Comparison of ENCODE assay signal across 11 cellular contexts in genomic region chr1:197692965-197693364, GRCh38.
DNase-seq lines count a peak whose midpoint lies in the region; ATAC-seq lines count a peak whose summit lies in the region.
"Had no signal": no experiment of that assay in that cellular context is flagged by ENCODE, and none has a peak within 500 bp of the region (broad histone marks: within the 10 kb centered on the region; RNA-seq: fewer than 3 reads in every experiment).

No MANE protein-coding gene starts in this region.

- DNase-seq in NCI-H2227 treated with DMSO at 0.1 percent for 48 hours (lab: John Stamatoyannopoulos, UW), result peak; percentile 12
- DNase-seq in NCI-H2227 (lab: John Stamatoyannopoulos, UW; ENCODE audit: unreplicated experiment), result no peak
- peak; percentile 5 to 12 for DNase-seq in Kasumi-1 (lab: John Stamatoyannopoulos, UW)
- peak; percentile 19 for DNase-seq in cerebellar cortex (ENCODE audit: low spot score)
- DNase-seq in pons (ENCODE audit: low spot score), result peak; percentile 14
- DNase-seq in HuH-7 (ENCODE audit: low spot score), result no peak
- no peak for DNase-seq in NCI-H2196 (lab: John Stamatoyannopoulos, UW; ENCODE audit: unreplicated experiment)
- DNase-seq: activated CD4-positive, alpha-beta T cell treated with anti-CD3 and anti-CD28 coated beads, Interleukin-2, amount 10 ng/mL, durations not matched to agents 24 days and 14 days; effector memory CD4-positive, alpha-beta T cell; NCI-H1694 had no signal

- no peak for ATAC-seq in HG03354 (IDR thresholded peaks at IDR 0.05; ENCODE audit: poor library complexity, severe bottlenecking, unreplicated experiment)

Comparison
In these comparisons a context has a peak if more than half of its experiments do, and no peak if none do; other contexts are left out.
1. DNase-seq: peak in NCI-H2227 treated with DMSO at 0.1 percent for 48 hours (single experiment), Kasumi-1 (2 of 2), cerebellar cortex (single experiment) and pons (single experiment); none in NCI-H2227 (single experiment), HuH-7 (single experiment) and NCI-H2196 (single experiment).